ENCODE assay signal across 8 cellular contexts in genomic region chr13:45341034-45341798, GRCh38. TPM values are rescaled to one million over a fixed set of nuclear protein-coding genes. Genes with fewer than 3 reads are reported as not detected.
A peak's percentile ranks its signal among the peaks of the same experiment; 100 is the strongest.
DNase-seq lines count a peak whose midpoint lies in the region; ATAC-seq and TF ChIP-seq lines count a peak whose summit lies in the region.

Gene TPT1, minus strand, starts transcription at chr13:45341183. Its CDS starts 114 bp downstream, at chr13:45341069.

- BruUV-seq in mammary epithelial cell (replicated peaks; lab: Mats Ljungman, UMichigan), result no TSS peak

- CTCF ChIA-PET in mammary epithelial cell (lab: Charles Lee; ENCODE audit: low non-redundant PET), result interaction anchor here (0.5 kb wide), 2 partner anchors 81 to 1432 kb away, joined by 3 to 8 read pairs; no protein-coding TSS in a partner anchor

- H2AFZ ChIP-seq in ACC112 (ENCODE audit: low read length, unreplicated experiment) (peak within 1 kb of the TSS; percentile 60), mammary epithelial cell (ENCODE audit: low read depth, low read length) (peak within 1 kb of the TSS; percentile 88), smooth muscle cell (ENCODE audit: low read depth) (peak within 1 kb of the TSS; percentile 89)

- H4K20me1 ChIP-seq in mammary epithelial cell (ENCODE audit: insufficient read depth, low read length) (peaks cover 36% of the 10 kb centered on the region), smooth muscle cell (ENCODE audit: low read depth) (peaks cover 47% of the 10 kb centered on the region)

- H3K36me3 ChIP-seq in ACC112 (ENCODE audit: insufficient read depth, low read length) (peaks cover 42% of the 10 kb centered on the region), WERI-Rb-1 (peaks cover 46% of the 10 kb centered on the region), mammary epithelial cell (ENCODE audit: insufficient read depth, low read length) (peaks cover 41% of the 10 kb centered on the region), smooth muscle cell (ENCODE audit: low read depth) (peaks cover 35% of the 10 kb centered on the region)

- intact Hi-C loops in mammary epithelial cell (cut with micrococcal nuclease), result loop anchor here (1.0 to 2.0 kb wide), 2 partner anchors 26 to 54 kb away; no protein-coding TSS in a partner anchor

- H3K4me2 ChIP-seq in mammary epithelial cell (ENCODE audit: insufficient read depth, low read depth, low read length) (peak within 1 kb of the TSS; percentile 92), smooth muscle cell (peak within 1 kb of the TSS; percentile 98)

- in situ Hi-C loops in mammary epithelial cell (cut with MboI; ENCODE audit: low sequenced_read_pairs in 2 of 2), result no loop called here

- H3K27ac ChIP-seq in ACC112 (ENCODE audit: low read depth, low read length) (peak within 1 kb of the TSS; percentile 99), WERI-Rb-1 (peak within 1 kb of the TSS; percentile 97), mammary epithelial cell (ENCODE audit: insufficient read depth, low read depth, low read length) (peak within 1 kb of the TSS; percentile 94), smooth muscle cell (ENCODE audit: low read depth) (peak within 1 kb of the TSS; percentile 99)

- peak within 1 kb of the TSS; percentile 95 for H3K4me3 ChIP-seq in ACC112 (ENCODE audit: low read depth, low read length)
- peak within 1 kb of the TSS; percentile 90 for H3K4me3 ChIP-seq in WERI-Rb-1 (ENCODE audit: low read depth, low read length)
- peak within 1 kb of the TSS; percentile 77 to 96 (median 88) for H3K4me3 ChIP-seq in mammary epithelial cell (replicated peaks in 1 of 3; ENCODE audit: insufficient read depth in 1 of 3, low read depth in 2 of 3, low read length in 3 of 3)
- peak within 1 kb of the TSS; percentile 95 for H3K4me3 ChIP-seq in smooth muscle cell

- H3F3A ChIP-seq in smooth muscle cell (ENCODE audit: low read depth), result peaks cover 37% of the 10 kb centered on the region

- peaks cover 61% of the 10 kb centered on the region for H3K79me2 ChIP-seq in ACC112 (ENCODE audit: control insufficient read depth, insufficient read depth, low read length, unreplicated experiment)
- peaks cover 71% of the 10 kb centered on the region for H3K79me2 ChIP-seq in mammary epithelial cell (ENCODE audit: insufficient read depth, low read length)
- H3K79me2 ChIP-seq in smooth muscle cell (ENCODE audit: low read depth), result peaks cover 77% of the 10 kb centered on the region

- WGBS in mammary epithelial cell (ENCODE audit: low coverage, missing lambda C conversion rate), result 0% methylated on average over 6 of the region's 67 CpGs
- 0% methylated on average over 40 of the region's 67 CpGs for WGBS in smooth muscle cell (ENCODE audit: low lambda C conversion rate)

- H3K9me3 ChIP-seq in WERI-Rb-1 (ENCODE audit: severe bottlenecking) (no peaks in the 10 kb centered on the region), mammary epithelial cell (replicated peaks; ENCODE audit: insufficient read depth, low read length) (no peaks in the 10 kb centered on the region), smooth muscle cell (replicated peaks; ENCODE audit: low read depth) (no peaks in the 10 kb centered on the region)

- TF ChIP-seq CTCF in WERI-Rb-1 (IDR thresholded peaks at IDR 0.05; ENCODE audit: low read depth, low read length) (no peak), mammary epithelial cell (conservative IDR thresholded peaks at IDR 0.05 in 1 of 2, IDR thresholded peaks at IDR 0.05 in 1 of 2; ENCODE audit: extremely low read depth in 1 of 2, insufficient read depth in 1 of 2, low read depth in 1 of 2, low read length in 2 of 2) (no peak), smooth muscle cell (IDR thresholded peaks at IDR 0.05; ENCODE audit: borderline replicate concordance, insufficient read depth, poor library complexity, severe bottlenecking) (no peak)

- H3K4me1 ChIP-seq in ACC112 (ENCODE audit: control insufficient read depth, insufficient read depth, low read length, unreplicated experiment) (peaks cover 33% of the 10 kb centered on the region), mammary epithelial cell (ENCODE audit: insufficient read depth, low read length) (peaks cover 38% of the 10 kb centered on the region), smooth muscle cell (ENCODE audit: low read depth) (peaks cover 28% of the 10 kb centered on the region)

- peak; percentile 88 for DNase-seq in NCI-H2196 treated with DMSO at 0.1 percent for 48 hours (lab: John Stamatoyannopoulos, UW; ENCODE audit: unreplicated experiment)
- DNase-seq in WERI-Rb-1, result peak; percentile 99
- peak; percentile 99 for DNase-seq in mammary epithelial cell
- DNase-seq in iPS-NIHi11 (ENCODE audit: low spot score), result peak; percentile 98
- DNase-seq in smooth muscle cell (lab: John Stamatoyannopoulos, UW; ENCODE audit: unreplicated experiment), result peak; percentile 100

- dilution Hi-C loops in mammary epithelial cell (cut with HindIII; ENCODE audit: low sequenced_read_pairs), result no loop called here

- H3K27me3 ChIP-seq in ACC112 (ENCODE audit: insufficient read depth, low read length) (no peaks in the 10 kb centered on the region), WERI-Rb-1 (ENCODE audit: insufficient read depth, low read depth, severe bottlenecking) (no peaks in the 10 kb centered on the region), mammary epithelial cell (ENCODE audit: insufficient read depth, low read length) (no peaks in the 10 kb centered on the region), smooth muscle cell (ENCODE audit: low read depth) (no peaks in the 10 kb centered on the region)

- ATAC-seq in GM18870 (IDR thresholded peaks at IDR 0.05; ENCODE audit: unreplicated experiment), result peak; percentile 77
- ATAC-seq in HG03135 (IDR thresholded peaks at IDR 0.05; ENCODE audit: unreplicated experiment), result peak; percentile 82

- peak within 1 kb of the TSS; percentile 100 for H3K9ac ChIP-seq in mammary epithelial cell (ENCODE audit: insufficient read depth, low read length)
- peak within 1 kb of the TSS; percentile 100 for H3K9ac ChIP-seq in smooth muscle cell (ENCODE audit: low read depth)

RNA-seq across cellular contexts. Expression of gene TPT1, which starts in this region (rescaled TPM):
- 1,000 to 10,000 TPM; 1,890 to 3,324 TPM for total RNA-seq in mammary epithelial cell
- polyA plus RNA-seq in mammary epithelial cell, result 4,455 TPM
- 1,866 TPM for polyA minus RNA-seq in mammary epithelial cell
- 3,918 and 4,267 TPM in 2 replicates for total RNA-seq in smooth muscle cell
- 1,031 and 1,102 TPM in 2 replicates for polyA plus RNA-seq in smooth muscle cell

Comparison
In these comparisons a context has a peak if more than half of its experiments do, and no peak if none do; other contexts are left out.
1. Peak in every context shown above with its lines: DNase-seq, ATAC-seq, H3K4me3 ChIP-seq and H3K27ac ChIP-seq.